29 cellular contexts compared by ENCODE assay signal in the genomic region with DNA sequence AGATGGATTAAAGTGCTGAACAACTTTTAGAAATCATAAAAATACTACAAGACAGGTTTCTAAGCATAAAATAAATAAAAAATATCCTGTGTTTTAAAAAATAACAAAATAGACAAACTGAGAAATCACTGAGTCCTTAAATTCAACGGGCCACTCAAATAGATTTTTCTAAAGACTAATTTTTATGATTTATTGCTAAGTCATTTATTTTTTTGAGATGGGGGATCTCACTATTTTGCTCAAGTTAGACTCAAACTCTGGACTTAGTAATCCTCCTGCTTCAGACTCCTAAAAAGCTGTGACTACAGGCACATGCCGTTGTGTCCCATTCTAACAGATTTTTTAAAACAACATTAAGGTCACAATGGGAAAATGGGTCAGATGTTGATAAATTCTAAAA.
"Had no signal": no experiment of that assay in that cellular context is flagged by ENCODE, and none has a peak within 500 bp of the region (broad histone marks: within the 10 kb centered on the region; RNA-seq: fewer than 3 reads in every experiment).

No MANE protein-coding gene starts in this region.

- H3K9me3 Mint-ChIP-seq: stimulated activated effector memory CD8-positive, alpha-beta T cell treated with anti-CD3 and anti-CD28 coated beads, Interleukin-12 subunit alpha, Interleukin-12 subunit beta, amount 100 ng/mL, for 72 hours; stimulated activated memory B cell treated with anti-CD40 and anti-IgM and Interleukin-4, amounts not matched to agents 10 μg/mL and 1 μg/mL and 100 μg/mL, for 72 hours; type B pancreatic cell had no signal

- H3K36me3 ChIP-seq: stomach, suprapubic skin, thoracic aorta, thyroid gland, tibial artery, tibial nerve, transverse colon, upper lobe of left lung, upper lobe of right lung, uterus, vagina had no signal

- H3K36me3 Mint-ChIP-seq: stimulated activated effector memory CD8-positive, alpha-beta T cell treated with anti-CD3 and anti-CD28 coated beads, Interleukin-12 subunit alpha, Interleukin-12 subunit beta, amount 100 ng/mL, for 72 hours; stimulated activated memory B cell treated with anti-CD40 and anti-IgM and Interleukin-4, amounts not matched to agents 10 μg/mL and 1 μg/mL and 100 μg/mL, for 72 hours; stimulated activated naive B cell treated with anti-CD40 and anti-IgM and Interleukin-4, amounts not matched to agents 10 μg/mL and 1 μg/mL and 100 μg/mL, for 72 hours; type B pancreatic cell had no signal

- H3K4me3 ChIP-seq: stomach, suprapubic skin, testis, thoracic aorta, thyroid gland, tibial artery, tibial nerve, transverse colon, upper lobe of left lung, upper lobe of right lung, uterus, vagina had no signal

- H3K27ac Mint-ChIP-seq: stimulated activated effector memory CD8-positive, alpha-beta T cell treated with anti-CD3 and anti-CD28 coated beads, Interleukin-12 subunit alpha, Interleukin-12 subunit beta, amount 100 ng/mL, for 72 hours; stimulated activated memory B cell treated with anti-CD40 and anti-IgM and Interleukin-4, amounts not matched to agents 10 μg/mL and 1 μg/mL and 100 μg/mL, for 72 hours; stimulated activated naive B cell treated with anti-CD40 and anti-IgM and Interleukin-4, amounts not matched to agents 10 μg/mL and 1 μg/mL and 100 μg/mL, for 72 hours; stimulated activated naive CD8-positive, alpha-beta T cell treated with anti-CD3 and anti-CD28 coated beads, Interleukin-15, amount 100 ng/mL, for 72 hours; stimulated activated naive CD8-positive, alpha-beta T cell treated with anti-CD3 and anti-CD28 coated beads, Interleukin-15, Interleukin-2, amounts not matched to agents 100 ng/mL and 50 ng/mL, for 24 hours; type B pancreatic cell had no signal

- H3K4me1 ChIP-seq: stomach, suprapubic skin, testis, thyroid gland, tibial artery, tibial nerve, transverse colon, upper lobe of left lung, upper lobe of right lung, uterus, vagina had no signal

- FAIRE-seq: urothelium cell line had no signal

- H3K9me3 ChIP-seq: stomach, suprapubic skin, testis, thoracic aorta, thyroid gland, tibial artery, tibial nerve, transverse colon, upper lobe of left lung, upper lobe of right lung, uterus, vagina had no signal

- H3K4me3 Mint-ChIP-seq: stimulated activated effector memory CD8-positive, alpha-beta T cell treated with anti-CD3 and anti-CD28 coated beads, Interleukin-12 subunit alpha, Interleukin-12 subunit beta, amount 100 ng/mL, for 72 hours; stimulated activated memory B cell treated with anti-CD40 and anti-IgM and Interleukin-4, amounts not matched to agents 10 μg/mL and 1 μg/mL and 100 μg/mL, for 72 hours; stimulated activated naive B cell treated with anti-CD40 and anti-IgM and Interleukin-4, amounts not matched to agents 10 μg/mL and 1 μg/mL and 100 μg/mL, for 72 hours; stimulated activated naive CD8-positive, alpha-beta T cell treated with anti-CD3 and anti-CD28 coated beads, Interleukin-15, amount 100 ng/mL, for 72 hours; stimulated activated naive CD8-positive, alpha-beta T cell treated with anti-CD3 and anti-CD28 coated beads, Interleukin-15, Interleukin-2, amounts not matched to agents 100 ng/mL and 50 ng/mL, for 24 hours; type B pancreatic cell had no signal

- H3K27ac ChIP-seq: stomach, suprapubic skin, testis, thoracic aorta, thyroid gland, tibial artery, tibial nerve, transverse colon, upper lobe of left lung, upper lobe of right lung, uterus, vagina had no signal

- H3K27me3 Mint-ChIP-seq: stimulated activated memory B cell treated with anti-CD40 and anti-IgM and Interleukin-4, amounts not matched to agents 10 μg/mL and 1 μg/mL and 100 μg/mL, for 72 hours; stimulated activated naive B cell treated with anti-CD40 and anti-IgM and Interleukin-4, amounts not matched to agents 10 μg/mL and 1 μg/mL and 100 μg/mL, for 72 hours; stimulated activated naive CD8-positive, alpha-beta T cell treated with anti-CD3 and anti-CD28 coated beads, Interleukin-15, amount 100 ng/mL, for 72 hours; stimulated activated naive CD8-positive, alpha-beta T cell treated with anti-CD3 and anti-CD28 coated beads, Interleukin-15, Interleukin-2, amounts not matched to agents 100 ng/mL and 50 ng/mL, for 24 hours; type B pancreatic cell had no signal

- H3K4me1 Mint-ChIP-seq: stimulated activated effector memory CD8-positive, alpha-beta T cell treated with anti-CD3 and anti-CD28 coated beads, Interleukin-12 subunit alpha, Interleukin-12 subunit beta, amount 100 ng/mL, for 72 hours; stimulated activated memory B cell treated with anti-CD40 and anti-IgM and Interleukin-4, amounts not matched to agents 10 μg/mL and 1 μg/mL and 100 μg/mL, for 72 hours; stimulated activated naive B cell treated with anti-CD40 and anti-IgM and Interleukin-4, amounts not matched to agents 10 μg/mL and 1 μg/mL and 100 μg/mL, for 72 hours; stimulated activated naive CD8-positive, alpha-beta T cell treated with anti-CD3 and anti-CD28 coated beads, Interleukin-15, amount 100 ng/mL, for 72 hours had no signal

- ATAC-seq: stimulated activated effector memory CD8-positive, alpha-beta T cell treated with anti-CD3 and anti-CD28 coated beads, Interleukin-12 subunit alpha, Interleukin-12 subunit beta, amount 100 ng/mL, for 72 hours; stimulated activated memory B cell treated with anti-CD40 and anti-IgM and Interleukin-4, amounts not matched to agents 10 μg/mL and 1 μg/mL and 100 μg/mL, for 72 hours; stimulated activated naive B cell treated with anti-CD40 and anti-IgM and Interleukin-4, amounts not matched to agents 10 μg/mL and 1 μg/mL and 100 μg/mL, for 72 hours; stimulated activated naive CD8-positive, alpha-beta T cell treated with anti-CD3 and anti-CD28 coated beads, Interleukin-15, amount 100 ng/mL, for 72 hours; stimulated activated naive CD8-positive, alpha-beta T cell treated with anti-CD3 and anti-CD28 coated beads, Interleukin-15, Interleukin-2, amounts not matched to agents 100 U/mL and 50 U/mL, for 24 hours; upper lobe of right lung had no signal

- H3K27me3 ChIP-seq: stomach, suprapubic skin, testis, thyroid gland, tibial artery, tibial nerve, transverse colon, upper lobe of left lung, upper lobe of right lung, uterus, vagina had no signal

- DNase-seq: stimulated activated CD4-positive, alpha-beta T cell treated with anti-CD3 and anti-CD28 coated beads, Interleukin-2, amount 100 ng/mL, for 48 hours; stimulated activated CD4-positive, alpha-beta T cell treated with anti-CD3 and anti-CD28 coated beads, Interleukin-4, amount 100 ng/mL, for 1 hour; stimulated activated CD4-positive, alpha-beta T cell treated with anti-CD3 and anti-CD28 coated beads, Interleukin-4, amount 100 ng/mL, for 24 hours; stimulated activated CD4-positive, alpha-beta T cell treated with anti-CD3 and anti-CD28 coated beads, Interleukin-4, amount 100 ng/mL, for 4 hours; stimulated activated CD8-positive, alpha-beta memory T cell treated with anti-CD3 and anti-CD28 coated beads, Interleukin-4, amount 100 ng/mL, for 48 hours; stimulated activated naive B cell treated with anti-CD40 and anti-IgM and Interleukin-4, amounts not matched to agents 10 μg/mL and 1 μg/mL and 100 μg/mL, for 72 hours; stimulated activated naive CD4-positive, alpha-beta T cell; stimulated activated naive CD4-positive, alpha-beta T cell treated with Interleukin-2 at 50 U/mL for 16 hours; stimulated activated naive CD8-positive, alpha-beta T cell treated with anti-CD3 and anti-CD28 coated beads, Interleukin-15, amount 100 ng/mL, for 72 hours; stimulated activated naive CD8-positive, alpha-beta T cell treated with anti-CD3 and anti-CD28 coated beads, Interleukin-15, Interleukin-2, amounts not matched to agents 100 U/mL and 50 U/mL, for 24 hours; stomach; substantia nigra; testis; thyroid gland; tibial artery; transverse colon; trophoblast cell; upper lobe of left lung; upper lobe of right lung; uterus had no signal
